In genomic region chr7:110831450-110831849, GRCh38 we compare ENCODE assay signal across 18 cellular contexts.
A peak's percentile ranks its signal among the peaks of the same experiment; 100 is the strongest.
DNase-seq lines count a peak whose midpoint lies in the region; ATAC-seq, FAIRE-seq and TF ChIP-seq lines count a peak whose summit lies in the region.
"Had no signal": no experiment of that assay in that cellular context is flagged by ENCODE, and none has a peak within 500 bp of the region (broad histone marks: within the 10 kb centered on the region; RNA-seq: fewer than 3 reads in every experiment).

No MANE protein-coding gene starts in this region.

- no TSS peak for BruUV-seq in GM12878 (replicated peaks; lab: Mats Ljungman, UMichigan)

- POLR2A ChIA-PET in GM12878 (lab: Charles Lee), result no interaction called here

- TF ChIP-seq EP300 in GM12878 (IDR thresholded peaks at IDR 0.05; ENCODE audit: borderline replicate concordance in 1 of 2, control insufficient read depth in 1 of 2, low read depth in 2 of 2, low read length in 2 of 2) (no peak), transverse colon (IDR thresholded peaks at IDR 0.05; ENCODE audit: low read depth) (no peak)

- H3K9ac ChIP-seq in GM12878 (ENCODE audit: control insufficient read depth, insufficient read depth, low read length) (no peak overlapping the region), subcutaneous abdominal adipose tissue (ENCODE audit: low read length in 5 of 5) (no peak overlapping the region)

- SMC1A ChIA-PET in GM12878 (lab: Charles Lee; ENCODE audit: uncharacterized antibody, unreplicated experiment), result no interaction called here

- no peak for TF ChIP-seq RAD21 in GM12878 (IDR thresholded peaks at IDR 0.05; ENCODE audit: insufficient read depth, low read depth, low read length)

- no peak for TF ChIP-seq POLR2A in GM12878 (IDR thresholded peaks at IDR 0.05; ENCODE audit: low read depth, low read length)
- no peak for TF ChIP-seq POLR2A in transverse colon (IDR thresholded peaks at IDR 0.05)

- CTCF ChIA-PET in GM12878 (lab: Yijun Ruan, JAX), result interaction anchor here (0.6 kb wide), 1 partner anchor 12 kb away, joined by 3 read pairs; no protein-coding TSS in a partner anchor

- peak; percentile 7 for FAIRE-seq in GM12878 (lab: Jason Lieb, UNC)
- FAIRE-seq: A549, G401.6, GM18507 had no signal

- in situ Hi-C loops in GM12878 (cut with MboI) (no loop called here), transverse colon (cut with MboI; ENCODE audit: low pct_ligation_motif_present in 1 of 4, low pct_unique_long_range_greater_than_20kb in 1 of 4, low sequenced_read_pairs in 3 of 4) (no loop called here)

- H4K20me1 ChIP-seq in GM12878 (ENCODE audit: control insufficient read depth, insufficient read depth), result no peaks in the 10 kb centered on the region

- H3K9me3 ChIP-seq in GM12878 (replicated peaks; ENCODE audit: control insufficient read depth, insufficient read depth, low read length) (no peaks in the 10 kb centered on the region), subcutaneous abdominal adipose tissue (ENCODE audit: control insufficient read depth in 5 of 5, low read length in 5 of 5) (no peaks in the 10 kb centered on the region), transverse colon (no peaks in the 10 kb centered on the region), mucosa of descending colon (no peaks in the 10 kb centered on the region)
- H3K9me3 ChIP-seq: A549, BE2C, HAP-1 had no signal

- WGBS in GM12878 (ENCODE audit: insufficient coverage, insufficient replicate concordance, low lambda C conversion rate, missing lambda C conversion rate), result 8% methylated on average over 3 of the region's 3 CpGs
- 64 to 71% methylated on average over 3 of the region's 3 CpGs for WGBS in transverse colon (ENCODE audit: low coverage in 1 of 2), 2 donors

- H2AFZ ChIP-seq in GM12878 (ENCODE audit: control insufficient read depth, low read depth, low read length), result no peak overlapping the region

- H3K4me1 ChIP-seq in GM12878 (ENCODE audit: control insufficient read depth, insufficient read depth, low read length) (no peaks in the 10 kb centered on the region), subcutaneous abdominal adipose tissue (ENCODE audit: control insufficient read depth in 5 of 5, insufficient read depth in 5 of 5, low read length in 5 of 5) (peaks cover 0 to 24% (median 12%) of the 10 kb centered on the region in 5 donors), transverse colon (peaks cover 0 to 35% (median 14%) of the 10 kb centered on the region in 4 donors), mucosa of descending colon (ENCODE audit: low read depth) (peaks cover 5% of the 10 kb centered on the region)
- H3K4me1 ChIP-seq: A549, BE2C had no signal

- peak; percentile 60 for ATAC-seq in HG02798 (IDR thresholded peaks at IDR 0.05; ENCODE audit: poor library complexity, unreplicated experiment)
- ATAC-seq in GM12878, result no peak
- no peak for ATAC-seq in mucosa of descending colon
- ATAC-seq: A549 had no signal

- H3K36me3 ChIP-seq in GM12878 (ENCODE audit: control insufficient read depth in 2 of 2, insufficient read depth in 2 of 2, low read length in 1 of 2), result no peaks in the 10 kb centered on the region
- no peaks in the 10 kb centered on the region for H3K36me3 ChIP-seq in subcutaneous abdominal adipose tissue (ENCODE audit: control insufficient read depth in 5 of 5, insufficient read depth in 5 of 5, low read length in 5 of 5)
- H3K36me3 ChIP-seq in transverse colon, result no peaks in the 10 kb centered on the region
- H3K36me3 ChIP-seq in mucosa of descending colon (ENCODE audit: low read depth), result no peaks in the 10 kb centered on the region
- H3K36me3 ChIP-seq: BE2C, HAP-1 had no signal

- H3K27me3 ChIP-seq in GM12878 (replicated peaks in 1 of 2; ENCODE audit: control insufficient read depth in 2 of 2, insufficient read depth in 2 of 2, low read length in 1 of 2) (no peaks in the 10 kb centered on the region), subcutaneous abdominal adipose tissue (ENCODE audit: control insufficient read depth in 5 of 5, insufficient read depth in 4 of 5, low read length in 5 of 5) (no peaks in the 10 kb centered on the region), transverse colon (no peaks in the 10 kb centered on the region)
- H3K27me3 ChIP-seq: BE2C had no signal

- TF ChIP-seq CTCF in GM12878 (IDR thresholded peaks at IDR 0.05 in 2 of 3, conservative IDR thresholded peaks at IDR 0.05 in 1 of 3; ENCODE audit: control insufficient read depth in 2 of 3, extremely low read depth in 1 of 3, insufficient read depth in 1 of 3, low read depth in 3 of 3, low read length in 3 of 3) (no peak), transverse colon (IDR thresholded peaks at IDR 0.05) (no peak), mucosa of descending colon (IDR thresholded peaks at IDR 0.05) (no peak)

- DNase-seq in GM12878 (ENCODE audit: low read depth, low spot score) (no peak), transverse colon (no peak), DMS153 treated with DMSO at 0.1 percent for 48 hours (lab: John Stamatoyannopoulos, UW; ENCODE audit: unreplicated experiment) (no peak), mucosa of descending colon (no peak)
- DNase-seq: BE2C; CD4-positive, alpha-beta memory T cell; DMS79 treated with DMSO at 0.1 percent for 48 hours; EL; GOT3; IMR-90; KBM-7 had no signal

- H3K27ac ChIP-seq in GM12878 (ENCODE audit: control insufficient read depth, insufficient read depth), result no peak overlapping the region
- H3K27ac ChIP-seq in subcutaneous abdominal adipose tissue (ENCODE audit: low read depth, low read length), result peak overlapping the region; percentile 67
- no peak overlapping the region for H3K27ac ChIP-seq in transverse colon
- H3K27ac ChIP-seq: A549, C4-2B had no signal

- RAD21 ChIA-PET in GM12878 (lab: Charles Lee; ENCODE audit: unreplicated experiment), result interaction anchor here (0.6 kb wide), 1 partner anchor 29 kb away, joined by 3 read pairs; no protein-coding TSS in a partner anchor

- H3K4me2 ChIP-seq in GM12878 (ENCODE audit: control insufficient read depth, insufficient read depth), result no peak overlapping the region
- H3K4me2 ChIP-seq: A549 had no signal

- H3K4me3 ChIP-seq in GM12878 (no peak overlapping the region), subcutaneous abdominal adipose tissue (ENCODE audit: low read depth in 1 of 5, low read length in 5 of 5) (no peak overlapping the region), transverse colon (no peak overlapping the region), mucosa of descending colon (no peak overlapping the region)
- H3K4me3 ChIP-seq: A549, HAP-1 had no signal

- intact Hi-C loops in GM12878 (cut with micrococcal nuclease; ENCODE audit: unreplicated experiment) (no loop called here), transverse colon (cut with DNase I; ENCODE audit: low total_unique reads) (no loop called here), mucosa of descending colon (cut with DNase I, micrococcal nuclease) (no loop called here)

- no peaks in the 10 kb centered on the region for H3K79me2 ChIP-seq in GM12878 (ENCODE audit: control insufficient read depth, insufficient read depth, low read length)

TF ChIP-seq in GM12878, 131 proteins besides CTCF, POLR2A, EP300 and RAD21:
- no peak for TF ChIP-seq HDAC6 (IDR thresholded peaks at IDR 0.05; ENCODE audit: unreplicated experiment)
